Comparison of ENCODE assay signal across 30 cellular contexts in genomic region chr6:128172752-128173151, GRCh38.
"Had no signal": no experiment of that assay in that cellular context is flagged by ENCODE, and none has a peak within 500 bp of the region (broad histone marks: within the 10 kb centered on the region; RNA-seq: fewer than 3 reads in every experiment).

No MANE protein-coding gene starts in this region.

- H3K4me1 Mint-ChIP-seq: activated CD4-positive, alpha-beta T cell treated with anti-CD3 and anti-CD28 coated beads, Interleukin-2, amount 10 ng/mL, durations not matched to agents 24 days and 14 days; activated CD8-positive, alpha-beta memory T cell treated with anti-CD3 and anti-CD28 coated beads, Interleukin-2, amount 10 ng/mL, durations not matched to agents 7 days and 5 days had no signal

- H3K4me3 Mint-ChIP-seq: activated CD4-positive, alpha-beta memory T cell treated with anti-CD3 and anti-CD28 coated beads for 36 hours; activated CD4-positive, alpha-beta T cell treated with anti-CD3 and anti-CD28 coated beads for 36 hours; activated CD4-positive, alpha-beta T cell treated with anti-CD3 and anti-CD28 coated beads, Interleukin-2, amount 10 ng/mL, durations not matched to agents 24 days and 14 days; activated CD8-positive, alpha-beta memory T cell treated with anti-CD3 and anti-CD28 coated beads, Interleukin-2, amount 10 ng/mL, durations not matched to agents 7 days and 5 days; activated CD8-positive, alpha-beta T cell treated with anti-CD3 and anti-CD28 coated beads, Interleukin-2, amount 10 ng/mL, durations not matched to agents 7 days and 5 days; activated naive CD4-positive, alpha-beta T cell treated with anti-CD3 and anti-CD28 coated beads for 36 hours; activated naive CD4-positive, alpha-beta T cell treated with anti-CD3 and anti-CD28 coated beads, Interleukin-2, amount 50 U/mL, for 24 hours; activated naive CD8-positive, alpha-beta T cell treated with anti-CD3 and anti-CD28 coated beads for 36 hours; activated naive CD8-positive, alpha-beta T cell treated with anti-CD3 and anti-CD28 coated beads, Interleukin-2, amount 50 U/mL, for 24 hours; activated T-helper 1 cell treated with anti-CD3 and anti-CD28 coated beads, Interleukin-12 subunit alpha, Interleukin-12 subunit beta, Interleukin-2, Interleukin-4 antibody, amounts not matched to agents 30 ng/mL and 10 ng/mL and 1 ng/mL, durations not matched to agents 14 hours and 24 hours and 36 hours had no signal

- ATAC-seq: activated CD4-positive, alpha-beta T cell treated with anti-CD3 and anti-CD28 coated beads for 36 hours; activated CD8-positive, alpha-beta memory T cell treated with anti-CD3 and anti-CD28 coated beads, Interleukin-2, amount 10 ng/mL, durations not matched to agents 7 days and 5 days; activated CD8-positive, alpha-beta T cell treated with anti-CD3 and anti-CD28 coated beads, Interleukin-2, amount 10 ng/mL, durations not matched to agents 7 days and 5 days; activated naive CD8-positive, alpha-beta T cell treated with anti-CD3 and anti-CD28 coated beads, Interleukin-2, amount 50 U/mL, for 24 hours; body of pancreas; gastroesophageal sphincter had no signal

- DNase-seq: activated CD4-positive, alpha-beta memory T cell treated with anti-CD3 and anti-CD28 coated beads for 36 hours; activated CD4-positive, alpha-beta T cell treated with anti-CD3 and anti-CD28 coated beads for 36 hours; activated CD4-positive, alpha-beta T cell treated with anti-CD3 and anti-CD28 coated beads, Interleukin-2, amount 10 ng/mL, durations not matched to agents 24 days and 14 days; activated CD4-positive, CD25-positive, alpha-beta regulatory T cell; activated CD4-positive, CD25-positive, alpha-beta regulatory T cell treated with anti-CD3 and anti-CD28 coated beads, Interleukin-2, amount 50 U/mL, for 72 hours; activated CD8-positive, alpha-beta memory T cell treated with anti-CD3 and anti-CD28 coated beads, Interleukin-2, amount 10 ng/mL, durations not matched to agents 7 days and 5 days; activated CD8-positive, alpha-beta memory T cell treated with anti-CD3 and anti-CD28 coated beads, Interleukin-2, amount 50 U/mL, for 4 hours; activated CD8-positive, alpha-beta T cell treated with anti-CD3 and anti-CD28 coated beads, Interleukin-2, amount 10 ng/mL, durations not matched to agents 7 days and 5 days; activated effector memory CD4-positive, alpha-beta T cell treated with anti-CD3 and anti-CD28 coated beads, Interleukin-2, amount 50 U/mL, for 16 hours; activated naive CD4-positive, alpha-beta T cell treated with anti-CD3 and anti-CD28 coated beads for 36 hours; activated naive CD8-positive, alpha-beta T cell treated with anti-CD3 and anti-CD28 coated beads for 36 hours; activated naive CD8-positive, alpha-beta T cell treated with anti-CD3 and anti-CD28 coated beads, Interleukin-2, amount 50 U/mL, for 24 hours; activated T-cell treated with anti-CD3 and anti-CD28 coated beads, Interleukin-2, amount 50 U/mL, for 1 hour; activated T-cell treated with anti-CD3 and anti-CD28 coated beads, Interleukin-2, amount 50 U/mL, for 48 hours; adrenal gland; amygdala; aorta; body of pancreas; caudate nucleus; cortex of kidney; dermis blood vessel endothelial cell; effector memory CD4-positive, alpha-beta T cell; erythroblast; foreskin melanocyte; T-helper 2 cell had no signal

- H3K27me3 Mint-ChIP-seq: activated CD4-positive, alpha-beta memory T cell treated with anti-CD3 and anti-CD28 coated beads for 36 hours; activated CD4-positive, alpha-beta T cell treated with anti-CD3 and anti-CD28 coated beads for 36 hours; activated CD8-positive, alpha-beta memory T cell treated with anti-CD3 and anti-CD28 coated beads, Interleukin-2, amount 10 ng/mL, durations not matched to agents 7 days and 5 days; activated naive CD4-positive, alpha-beta T cell treated with anti-CD3 and anti-CD28 coated beads, Interleukin-2, amount 50 U/mL, for 24 hours; activated naive CD8-positive, alpha-beta T cell treated with anti-CD3 and anti-CD28 coated beads for 36 hours; activated naive CD8-positive, alpha-beta T cell treated with anti-CD3 and anti-CD28 coated beads, Interleukin-2, amount 50 U/mL, for 24 hours had no signal

- H3K4me3 ChIP-seq: adrenal gland, body of pancreas, esophagus muscularis mucosa, gastroesophageal sphincter had no signal

- H3K9me3 Mint-ChIP-seq: activated CD4-positive, alpha-beta memory T cell treated with anti-CD3 and anti-CD28 coated beads for 36 hours; activated CD4-positive, alpha-beta T cell treated with anti-CD3 and anti-CD28 coated beads, Interleukin-2, amount 10 ng/mL, durations not matched to agents 24 days and 14 days; activated naive CD4-positive, alpha-beta T cell treated with anti-CD3 and anti-CD28 coated beads for 36 hours; activated naive CD4-positive, alpha-beta T cell treated with anti-CD3 and anti-CD28 coated beads, Interleukin-2, amount 50 U/mL, for 24 hours; activated naive CD8-positive, alpha-beta T cell treated with anti-CD3 and anti-CD28 coated beads for 36 hours; activated naive CD8-positive, alpha-beta T cell treated with anti-CD3 and anti-CD28 coated beads, Interleukin-2, amount 50 U/mL, for 24 hours; activated T-helper 1 cell treated with anti-CD3 and anti-CD28 coated beads, Interleukin-12 subunit alpha, Interleukin-12 subunit beta, Interleukin-2, Interleukin-4 antibody, amounts not matched to agents 30 ng/mL and 10 ng/mL and 1 ng/mL, durations not matched to agents 14 hours and 24 hours and 36 hours; activated T-helper 2 cell treated with anti-CD3 and anti-CD28 coated beads, Interferon-gamma antibody, Interleukin-2, Interleukin-4, amounts not matched to agents 10 μg/mL and 5 μg/mL and 100 μg/mL, durations not matched to agents 14 hours and 24 hours and 36 hours had no signal

- H3K9me3 ChIP-seq: adrenal gland, body of pancreas, esophagus muscularis mucosa, gastroesophageal sphincter had no signal

- H3K27me3 ChIP-seq: adrenal gland, body of pancreas, esophagus muscularis mucosa, gastroesophageal sphincter had no signal

- H3K27ac ChIP-seq: adrenal gland, body of pancreas, esophagus muscularis mucosa, gastroesophageal sphincter had no signal

- H3K36me3 Mint-ChIP-seq: activated CD4-positive, alpha-beta memory T cell treated with anti-CD3 and anti-CD28 coated beads for 36 hours; activated CD8-positive, alpha-beta memory T cell treated with anti-CD3 and anti-CD28 coated beads, Interleukin-2, amount 10 ng/mL, durations not matched to agents 7 days and 5 days; activated naive CD4-positive, alpha-beta T cell treated with anti-CD3 and anti-CD28 coated beads, Interleukin-2, amount 50 U/mL, for 24 hours had no signal

- H3K27ac Mint-ChIP-seq: activated CD4-positive, alpha-beta memory T cell treated with anti-CD3 and anti-CD28 coated beads for 36 hours; activated CD4-positive, alpha-beta T cell treated with anti-CD3 and anti-CD28 coated beads for 36 hours; activated CD4-positive, alpha-beta T cell treated with anti-CD3 and anti-CD28 coated beads, Interleukin-2, amount 10 ng/mL, durations not matched to agents 24 days and 14 days; activated CD8-positive, alpha-beta memory T cell treated with anti-CD3 and anti-CD28 coated beads, Interleukin-2, amount 10 ng/mL, durations not matched to agents 7 days and 5 days; activated CD8-positive, alpha-beta T cell treated with anti-CD3 and anti-CD28 coated beads, Interleukin-2, amount 10 ng/mL, durations not matched to agents 7 days and 5 days; activated naive CD4-positive, alpha-beta T cell treated with anti-CD3 and anti-CD28 coated beads for 36 hours; activated naive CD4-positive, alpha-beta T cell treated with anti-CD3 and anti-CD28 coated beads, Interleukin-2, amount 50 U/mL, for 24 hours; activated naive CD8-positive, alpha-beta T cell treated with anti-CD3 and anti-CD28 coated beads for 36 hours; activated naive CD8-positive, alpha-beta T cell treated with anti-CD3 and anti-CD28 coated beads, Interleukin-2, amount 50 U/mL, for 24 hours; activated T-helper 1 cell treated with anti-CD3 and anti-CD28 coated beads, Interleukin-12 subunit alpha, Interleukin-12 subunit beta, Interleukin-2, Interleukin-4 antibody, amounts not matched to agents 30 ng/mL and 10 ng/mL and 1 ng/mL, durations not matched to agents 14 hours and 24 hours and 36 hours; activated T-helper 2 cell treated with anti-CD3 and anti-CD28 coated beads, Interferon-gamma antibody, Interleukin-2, Interleukin-4, amounts not matched to agents 10 μg/mL and 5 μg/mL and 100 μg/mL, durations not matched to agents 14 hours and 24 hours and 36 hours had no signal

- H3K4me1 ChIP-seq: adrenal gland had no signal

- H3K36me3 ChIP-seq: adrenal gland, esophagus muscularis mucosa, gastroesophageal sphincter had no signal
